ENCODE assay signal across 9 cellular contexts in genomic region chr5:178589180-178590140, GRCh38. TPM values are rescaled to one million over a fixed set of nuclear protein-coding genes. Genes with fewer than 3 reads are reported as not detected.
DNase-seq lines count a peak whose midpoint lies in the region; ATAC-seq and TF ChIP-seq lines count a peak whose summit lies in the region.
"Had no signal": no experiment of that assay in that cellular context is flagged by ENCODE, and none has a peak within 500 bp of the region (broad histone marks: within the 10 kb centered on the region; RNA-seq: fewer than 3 reads in every experiment).

No MANE protein-coding gene starts in this region.

- POLR2A ChIA-PET in activated CD4-positive, alpha-beta T cell treated with anti-CD3 and anti-CD28 coated beads for 36 hours (lab: Charles Lee): interaction anchor here (0.7 kb wide), 1 partner anchor 1683 kb away, joined by 3 read pairs; no protein-coding TSS in a partner anchor
- POLR2A ChIA-PET in naive thymus-derived CD4-positive, alpha-beta T cell (lab: Charles Lee): interaction anchor here (0.6 to 0.7 kb wide), 2 partner anchors 170 to 394 kb away, joined by 4 to 5 read pairs; no protein-coding TSS in a partner anchor

- H3K9me3 Mint-ChIP-seq in activated CD4-positive, alpha-beta T cell treated with anti-CD3 and anti-CD28 coated beads for 36 hours (ENCODE audit: low read depth): peaks cover 7% of the 10 kb centered on the region
- peaks cover 0 to 13% (median 7%) of the 10 kb centered on the region in 11 donors for H3K9me3 Mint-ChIP-seq in naive thymus-derived CD4-positive, alpha-beta T cell

- no peak for TF ChIP-seq CTCF in RWPE2 (IDR thresholded peaks at IDR 0.05; ENCODE audit: poor library complexity, severe bottlenecking)

- DNase-seq in activated CD4-positive, alpha-beta T cell treated with anti-CD3 and anti-CD28 coated beads for 36 hours: peak; percentile 31
- DNase-seq in activated CD4-positive, alpha-beta T cell treated with anti-CD3 and anti-CD28 coated beads, Interleukin-2, amount 50 U/mL, for 4 hours: no peak
- DNase-seq in RWPE2 (ENCODE audit: low spot score) (no peak), GOT3 (lab: John Stamatoyannopoulos, UW) (no peak), GM19240 (ENCODE audit: insufficient read length, low spot score) (no peak)
- peak in 4 of 9 donors; percentile 2 to 19 (median 16) for DNase-seq in naive thymus-derived CD4-positive, alpha-beta T cell

- intact Hi-C loops in activated CD4-positive, alpha-beta T cell treated with anti-CD3 and anti-CD28 coated beads for 36 hours (cut with DNase I, micrococcal nuclease): loop anchor here (1.0 to 5.0 kb wide), 4 partner anchors 129 to 354 kb away; no protein-coding TSS in a partner anchor
- intact Hi-C loops in naive thymus-derived CD4-positive, alpha-beta T cell (cut with micrococcal nuclease): loop anchor here (1.0 to 2.0 kb wide), 3 partner anchors 37 to 355 kb away; partner anchors contain the start of gene CLK4 (in 1 of the 2)

- peak; percentile 44 for ATAC-seq in activated CD4-positive, alpha-beta T cell treated with anti-CD3 and anti-CD28 coated beads for 36 hours
- ATAC-seq in RWPE2 (ENCODE audit: low read depth) (peak; percentile 3; the same call in 1 of the 3 replicates), esophagus mucosa (peak; percentile 18), GM19395 (IDR thresholded peaks at IDR 0.05; ENCODE audit: unreplicated experiment) (no peak)
- peak; percentile 36 for ATAC-seq in naive thymus-derived CD4-positive, alpha-beta T cell

- H3K9me3 ChIP-seq in RWPE2 (ENCODE audit: severe bottlenecking): no peaks in the 10 kb centered on the region
- H3K9me3 ChIP-seq in naive thymus-derived CD4-positive, alpha-beta T cell (ENCODE audit: control insufficient read depth in 2 of 3, low read length in 3 of 3): peaks cover 0 to 5% (median 2%) of the 10 kb centered on the region in 3 experiments

- no peak overlapping the region for H3K4me3 Mint-ChIP-seq in activated CD4-positive, alpha-beta T cell treated with anti-CD3 and anti-CD28 coated beads for 36 hours
- peak overlapping the region; percentile 40 to 86 (median 62) for H3K4me3 Mint-ChIP-seq in naive thymus-derived CD4-positive, alpha-beta T cell

- peaks cover 28% of the 10 kb centered on the region for H3K27me3 ChIP-seq in RWPE2 (ENCODE audit: insufficient read depth, poor library complexity, severe bottlenecking)
- H3K27me3 ChIP-seq in naive thymus-derived CD4-positive, alpha-beta T cell (ENCODE audit: control insufficient read depth in 2 of 2, insufficient read depth in 2 of 2, low read length in 2 of 2): peaks cover 0 to 5% of the 10 kb centered on the region in 2 donors

- CTCF ChIA-PET in activated CD4-positive, alpha-beta T cell treated with anti-CD3 and anti-CD28 coated beads for 36 hours (lab: Charles Lee): interaction anchor here (0.6 to 1.7 kb wide), 5 partner anchors 22 to 1748 kb away, joined by 3 to 4 read pairs (median 3); no protein-coding TSS in a partner anchor
- CTCF ChIA-PET in naive thymus-derived CD4-positive, alpha-beta T cell (lab: Charles Lee): no interaction called here

- H3K27ac ChIP-seq in RWPE2 (ENCODE audit: poor library complexity, severe bottlenecking): no peak overlapping the region
- H3K27ac ChIP-seq in naive thymus-derived CD4-positive, alpha-beta T cell (ENCODE audit: low read depth, low read length): no peak overlapping the region
- H3K27ac ChIP-seq: SK-N-MC had no signal

- peak overlapping the region; percentile 26 for H3K4me3 ChIP-seq in RWPE2 (ENCODE audit: severe bottlenecking)
- H3K4me3 ChIP-seq in naive thymus-derived CD4-positive, alpha-beta T cell (ENCODE audit: low read length): no peak overlapping the region

- H3K36me3 ChIP-seq in RWPE2 (ENCODE audit: low read depth): no peaks in the 10 kb centered on the region
- H3K36me3 ChIP-seq in naive thymus-derived CD4-positive, alpha-beta T cell (ENCODE audit: control insufficient read depth in 2 of 3, insufficient read depth in 3 of 3, low read length in 3 of 3): no peaks in the 10 kb centered on the region

- no peak overlapping the region for H3K27ac Mint-ChIP-seq in activated CD4-positive, alpha-beta T cell treated with anti-CD3 and anti-CD28 coated beads for 36 hours
- no peak overlapping the region for H3K27ac Mint-ChIP-seq in naive thymus-derived CD4-positive, alpha-beta T cell

- H3K36me3 Mint-ChIP-seq in activated CD4-positive, alpha-beta T cell treated with anti-CD3 and anti-CD28 coated beads for 36 hours (ENCODE audit: low read depth): peaks cover 6% of the 10 kb centered on the region
- peaks cover 2 to 7% (median 7%) of the 10 kb centered on the region in 5 donors for H3K36me3 Mint-ChIP-seq in naive thymus-derived CD4-positive, alpha-beta T cell

- peaks cover 9% of the 10 kb centered on the region for H3K4me1 ChIP-seq in RWPE2 (ENCODE audit: insufficient read depth, poor library complexity, severe bottlenecking)
- no peaks in the 10 kb centered on the region for H3K4me1 ChIP-seq in naive thymus-derived CD4-positive, alpha-beta T cell (ENCODE audit: control insufficient read depth in 2 of 2, insufficient read depth in 2 of 2, low read length in 2 of 2)

- H3K4me1 Mint-ChIP-seq in activated CD4-positive, alpha-beta T cell treated with anti-CD3 and anti-CD28 coated beads for 36 hours: peaks cover 5% of the 10 kb centered on the region
- peaks cover 0 to 13% (median 7%) of the 10 kb centered on the region in 7 donors for H3K4me1 Mint-ChIP-seq in naive thymus-derived CD4-positive, alpha-beta T cell

- peaks cover 47% of the 10 kb centered on the region for H3K27me3 Mint-ChIP-seq in activated CD4-positive, alpha-beta T cell treated with anti-CD3 and anti-CD28 coated beads for 36 hours
- peaks cover 50 to 58% (median 53%) of the 10 kb centered on the region in 5 donors for H3K27me3 Mint-ChIP-seq in naive thymus-derived CD4-positive, alpha-beta T cell

RNA-seq across cellular contexts. Expression of gene COL23A1, which starts 0.7 kb away (rescaled TPM):
- total RNA-seq in activated CD4-positive, alpha-beta T cell treated with anti-CD3 and anti-CD28 coated beads for 36 hours: not detected
- 0.32 TPM for total RNA-seq in esophagus mucosa
- under 1 TPM in 3 of 5 experiments, not detected in 2; 0.13 to 0.32 (median 0.22) TPM for total RNA-seq in naive thymus-derived CD4-positive, alpha-beta T cell
- not detected for polyA plus RNA-seq in naive thymus-derived CD4-positive, alpha-beta T cell

RNA-seq across cellular contexts. Expression of gene CLK4, which starts 37.4 kb away (rescaled TPM):
- 10 to 100 TPM; 21.2 to 22.6 TPM for total RNA-seq in activated CD4-positive, alpha-beta T cell treated with anti-CD3 and anti-CD28 coated beads for 36 hours
- 10.4 TPM for total RNA-seq in esophagus mucosa
- total RNA-seq in naive thymus-derived CD4-positive, alpha-beta T cell: 100 to 1,000 TPM in 3 of 5 experiments, 10 to 100 TPM in 2; 38.0 to 154 (median 106) TPM
- polyA plus RNA-seq in naive thymus-derived CD4-positive, alpha-beta T cell: 10 to 100 TPM; 17.8 to 26.9 TPM
